Comparison of ENCODE assay signal across 15 cellular contexts in genomic region chr22:40618400-40618799, GRCh38. TPM values are rescaled to one million over a fixed set of nuclear protein-coding genes. Genes with fewer than 3 reads are reported as not detected.
DNase-seq lines count a peak whose midpoint lies in the region; ATAC-seq and TF ChIP-seq lines count a peak whose summit lies in the region.
"Had no signal": no experiment of that assay in that cellular context is flagged by ENCODE, and none has a peak within 500 bp of the region (broad histone marks: within the 10 kb centered on the region; RNA-seq: fewer than 3 reads in every experiment).

No MANE protein-coding gene starts in this region.

- H3K27me3 Mint-ChIP-seq in HFFc6 (ENCODE audit: insufficient read depth) (no peaks in the 10 kb centered on the region; the same call in 1 of the 2 replicates), endothelial cell (ENCODE audit: unreplicated experiment) (peaks cover 3% of the 10 kb centered on the region)
- H3K27me3 Mint-ChIP-seq: CD4-positive, alpha-beta T cell; IgD-negative memory B cell had no signal

- TF ChIP-seq CTCF in HFFc6 (IDR thresholded peaks at IDR 0.05) (no peak), endothelial cell (IDR thresholded peaks at IDR 0.05; ENCODE audit: unreplicated experiment) (no peak)

- H3K4me1 Mint-ChIP-seq in HFFc6 (ENCODE audit: low read depth) (peaks cover 35% of the 10 kb centered on the region), endothelial cell (ENCODE audit: unreplicated experiment) (no peaks in the 10 kb centered on the region)

- H3K36me3 Mint-ChIP-seq in HFFc6 (ENCODE audit: low read depth) (peaks cover 45% of the 10 kb centered on the region), endothelial cell (ENCODE audit: low read depth, unreplicated experiment) (peaks cover 40% of the 10 kb centered on the region)

- H3K9me3 Mint-ChIP-seq in HFFc6 (peaks cover 30% of the 10 kb centered on the region), endothelial cell (ENCODE audit: unreplicated experiment) (peaks cover 4% of the 10 kb centered on the region)

- peak; percentile 58 for ATAC-seq in left ventricle myocardium superior
- ATAC-seq: A549 had no signal

- H3K4me3 Mint-ChIP-seq in HFFc6 = no peak overlapping the region
- H3K4me3 Mint-ChIP-seq in endothelial cell (ENCODE audit: unreplicated experiment) = no peak overlapping the region
- H3K4me3 Mint-ChIP-seq: CD4-positive, alpha-beta T cell; IgD-negative memory B cell had no signal

- H3K27ac Mint-ChIP-seq in HFFc6 (peak overlapping the region; percentile 22), endothelial cell (ENCODE audit: unreplicated experiment) (peak overlapping the region; percentile 4)
- H3K27ac Mint-ChIP-seq: CD4-positive, alpha-beta T cell had no signal

- intact Hi-C loops in left ventricle myocardium superior (cut with micrococcal nuclease) (no loop called here), cardiac septum (cut with DNase I) (no loop called here)

- no peak for DNase-seq in left ventricle myocardium superior
- DNase-seq in cardiac septum (ENCODE audit: low spot score) = no peak
- no peak for DNase-seq in HFFc6
- DNase-seq in endothelial cell (ENCODE audit: low spot score) = no peak
- no peak for DNase-seq in ureter (ENCODE audit: low spot score)
- no peak for DNase-seq in HuH-7.5 (ENCODE audit: low spot score)
- no peak for DNase-seq in GOT3 (lab: John Stamatoyannopoulos, UW)
- DNase-seq: AML-193; CD4-positive, alpha-beta T cell; DMS153; DMS79; GDM1; KBM-7 had no signal

RNA-seq across cellular contexts. Expression of gene MRTFA, which starts 18.1 kb away (rescaled TPM):
- 32.5 TPM for total RNA-seq in left ventricle myocardium superior
- total RNA-seq in cardiac septum = 24.3 TPM
- 10 to 100 TPM; 36.4 to 48.7 (median 42.2) TPM for total RNA-seq in HFFc6 (2021; fragmentation: NEBNext Ultra II Directional; extraction: Animal tissue kit (Norgen Biotek cat#: 25700))
- total RNA-seq in endothelial cell (ENCODE audit: unreplicated experiment) = 68.4 TPM
- total RNA-seq in ureter = 64.2 TPM
